Comparison of ENCODE assay signal across 1 cellular context in genomic region chr5:76402880-76403712, GRCh38.
TF ChIP-seq lines count a peak whose summit lies in the region.

Gene IQGAP2 (plus strand): TSS chr5:76403285. CDS start chr5:76403546, 261 bp downstream.

TF ChIP-seq in HepG2, 621 proteins besides CTCF, POLR2A, EP300 and RAD21 (continued from another document and continues in another):
- TF ChIP-seq KLF16 (CRISPR knock-in tag; IDR thresholded peaks at IDR 0.05) (peak in 1 of 2 experiments; percentile 89; a peak in 2 of 4 replicates), SIN3B (IDR thresholded peaks at IDR 0.05; ENCODE audit: low read length) (no peak), ZNF709 (CRISPR knock-in tag; IDR thresholded peaks at IDR 0.05) (no peak), RBM22 (optimal IDR thresholded peaks at IDR 0.05; ENCODE audit: low read length) (no peak), SMAD3 (CRISPR knock-in tag; IDR thresholded peaks at IDR 0.05) (no peak), MEF2D (CRISPR knock-in tag; IDR thresholded peaks at IDR 0.05) (no peak), GTF3A (CRISPR knock-in tag; conservative IDR thresholded peaks at IDR 0.05) (no peak), CEBPG (CRISPR knock-in tag; IDR thresholded peaks at IDR 0.05) (peak; percentile 35; the same call in 1 of the 2 replicates), ONECUT2 (CRISPR knock-in tag; IDR thresholded peaks at IDR 0.05) (no peak), TBL1XR1 (IDR thresholded peaks at IDR 0.05; ENCODE audit: borderline replicate concordance, low read length, partially characterized antibody) (peak; percentile 28), ZNF350 (CRISPR knock-in tag; IDR thresholded peaks at IDR 0.05; ENCODE audit: borderline replicate concordance, low read depth) (no peak; the same call in 1 of the 2 replicates), SPEN (CRISPR knock-in tag; IDR thresholded peaks at IDR 0.05; ENCODE audit: low read depth) (peak; percentile 40; the same call in 1 of the 2 replicates), PRPF4 (IDR thresholded peaks at IDR 0.05; ENCODE audit: low read depth, low read length, poor library complexity, severe bottlenecking) (no peak), ZNF468 (CRISPR knock-in tag; IDR thresholded peaks at IDR 0.05) (no peak), HDAC1 (CRISPR knock-in tag; IDR thresholded peaks at IDR 0.05) (peak; percentile 87), NFAT5 (CRISPR knock-in tag; IDR thresholded peaks at IDR 0.05) (no peak), TEAD3 (CRISPR knock-in tag; optimal IDR thresholded peaks at IDR 0.05; ENCODE audit: borderline replicate concordance) (peak; percentile 64), ATF4 (CRISPR knock-in tag; IDR thresholded peaks at IDR 0.05) (no peak), CREB1 (IDR thresholded peaks at IDR 0.05) (no peak), CREB1 (CRISPR knock-in tag; IDR thresholded peaks at IDR 0.05) (no peak), ERF (CRISPR knock-in tag; IDR thresholded peaks at IDR 0.05) (peak; percentile 66; the same call in 1 of the 2 replicates), DNMT1 (CRISPR knock-in tag; IDR thresholded peaks at IDR 0.05) (peak; percentile 92; the same call in 1 of the 2 replicates), MBNL3 (CRISPR knock-in tag; conservative IDR thresholded peaks at IDR 0.05) (no peak), RFX5 (IDR thresholded peaks at IDR 0.05; ENCODE audit: low read depth, low read length) (no peak), FOXP1 (IDR thresholded peaks at IDR 0.05) (no peak), FOXP1 (CRISPR knock-in tag; IDR thresholded peaks at IDR 0.05) (no peak), RORA (CRISPR knock-in tag; IDR thresholded peaks at IDR 0.05) (no peak), TARDBP (CRISPR knock-in tag; IDR thresholded peaks at IDR 0.05) (peak; percentile 86), HOXD1 (CRISPR knock-in tag; IDR thresholded peaks at IDR 0.05) (no peak), AGO1 (IDR thresholded peaks at IDR 0.05; ENCODE audit: low read depth, low read length, poor library complexity, severe bottlenecking) (peak; percentile 69), KDM1A (CRISPR knock-in tag; IDR thresholded peaks at IDR 0.05) (no peak), PITX1 (CRISPR knock-in tag; IDR thresholded peaks at IDR 0.05) (peak; percentile 35; the same call in 1 of the 2 replicates), CEBPZ (IDR thresholded peaks at IDR 0.05; ENCODE audit: low read length) (no peak), ARID5B (CRISPR knock-in tag; IDR thresholded peaks at IDR 0.05) (peak; percentile 85), ZNF775 (CRISPR knock-in tag; IDR thresholded peaks at IDR 0.05; ENCODE audit: borderline replicate concordance) (no peak), ZFP91 (CRISPR knock-in tag; IDR thresholded peaks at IDR 0.05; ENCODE audit: borderline replicate concordance) (peak; percentile 75; the same call in 1 of the 2 replicates), DDIT3 (CRISPR knock-in tag; IDR thresholded peaks at IDR 0.05) (0 out of 2 replicates have a peak, but pooled peaks have one; percentile 28), ZMAT5 (CRISPR knock-in tag; IDR thresholded peaks at IDR 0.05; ENCODE audit: borderline replicate concordance, low read depth) (no peak), ADNP (CRISPR knock-in tag; IDR thresholded peaks at IDR 0.05) (no peak), MEIS1 (CRISPR knock-in tag; IDR thresholded peaks at IDR 0.05; ENCODE audit: borderline replicate concordance) (no peak), FOXK1 (CRISPR knock-in tag; IDR thresholded peaks at IDR 0.05; ENCODE audit: borderline replicate concordance, low read depth) (no peak), SRSF1 (optimal IDR thresholded peaks at IDR 0.05; ENCODE audit: low read depth, low read length) (peak; percentile 92), MTF2 (CRISPR knock-in tag; IDR thresholded peaks at IDR 0.05; ENCODE audit: borderline replicate concordance) (peak; percentile 89; the same call in 1 of the 2 replicates), MLX (CRISPR knock-in tag; IDR thresholded peaks at IDR 0.05) (no peak), SMAD1 (CRISPR knock-in tag; IDR thresholded peaks at IDR 0.05; ENCODE audit: borderline replicate concordance, low read depth) (no peak; the same call in 1 of the 2 replicates), TRAFD1 (CRISPR knock-in tag; IDR thresholded peaks at IDR 0.05; ENCODE audit: borderline replicate concordance) (no peak)
